ENCODE assay signal across 8 cellular contexts in genomic region chr1:223811634-223812101, GRCh38. TPM values are rescaled to one million over a fixed set of nuclear protein-coding genes. Genes with fewer than 3 reads are reported as not detected.
DNase-seq lines count a peak whose midpoint lies in the region; ATAC-seq and TF ChIP-seq lines count a peak whose summit lies in the region.

No MANE protein-coding gene starts in this region.

- peak; percentile 36 for ATAC-seq in mucosa of descending colon
- ATAC-seq in HG03175 (IDR thresholded peaks at IDR 0.05; ENCODE audit: unreplicated experiment) = no peak
- no peak for ATAC-seq in GM21576 (IDR thresholded peaks at IDR 0.05; ENCODE audit: unreplicated experiment)

- peak; percentile 56 for DNase-seq in A172 (ENCODE audit: low spot score)
- peak; percentile 16 for DNase-seq in GM04504 (ENCODE audit: low read depth)
- peak; percentile 29 for DNase-seq in NCI-H82 treated with DMSO at 0.1 percent for 48 hours (lab: John Stamatoyannopoulos, UW; ENCODE audit: unreplicated experiment)
- DNase-seq in dermis blood vessel endothelial cell = peak; percentile 71
- DNase-seq in mucosa of descending colon = no peak
- DNase-seq in mesenteric fat pad (ENCODE audit: low spot score) = no peak

- intact Hi-C loops in mucosa of descending colon (cut with DNase I, micrococcal nuclease) = no loop called here

- no peak overlapping the region for H3K4me3 ChIP-seq in mucosa of descending colon

- H3K36me3 ChIP-seq in mucosa of descending colon (ENCODE audit: low read depth) = no peaks in the 10 kb centered on the region

- H3K4me1 ChIP-seq in mucosa of descending colon (ENCODE audit: low read depth) = no peaks in the 10 kb centered on the region

- TF ChIP-seq CTCF in mucosa of descending colon (IDR thresholded peaks at IDR 0.05) = no peak

- no peaks in the 10 kb centered on the region for H3K9me3 ChIP-seq in mucosa of descending colon

RNA-seq across cellular contexts. Expression of gene TP53BP2, which starts 34.1 kb away (rescaled TPM):
- total RNA-seq in A172 (2014; rRNA removed; shearing (Covaris generic)) = 40.3 and 50.6 TPM in 2 replicates
- total RNA-seq in dermis blood vessel endothelial cell (32.9 and 35.1 TPM in 2 replicates), mucosa of descending colon (10 to 100 TPM; 30.6 to 34.5 (median 32.5) TPM), mesenteric fat pad (26.9 TPM)

Comparison
In these comparisons a context has a peak if more than half of its experiments do, and no peak if none do; other contexts are left out.
1. DNase-seq: peak in A172 (single experiment), GM04504 (single experiment), NCI-H82 treated with DMSO at 0.1 percent for 48 hours (single experiment) and dermis blood vessel endothelial cell (single experiment); none in mucosa of descending colon (0 of 3) and mesenteric fat pad (single experiment).